1 cellular context compared by ENCODE assay signal in the genomic region with DNA sequence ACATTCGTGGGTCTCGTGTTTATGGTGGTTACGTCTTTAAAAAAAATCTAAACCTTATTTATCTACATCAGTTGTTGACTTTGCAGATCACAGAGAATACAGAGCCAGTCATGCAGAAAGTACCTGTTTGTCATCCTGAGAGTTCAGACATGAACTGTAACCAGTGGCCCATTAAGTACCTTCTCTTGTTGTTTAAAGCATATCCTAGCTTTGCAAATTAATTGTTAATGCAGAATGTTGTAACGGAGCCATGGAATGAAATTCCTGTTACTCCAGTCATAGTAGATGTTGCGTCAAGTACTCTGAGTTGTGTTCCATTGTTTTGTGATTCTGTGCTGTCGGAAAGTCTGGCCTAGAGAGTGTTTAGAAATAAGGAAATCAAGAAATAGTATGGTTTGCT.
TF ChIP-seq lines count a peak whose summit lies in the region.

No MANE protein-coding gene starts in this region.

TF ChIP-seq in WTC11, 78 proteins besides CTCF, POLR2A, EP300 and RAD21 (continued from another document):
- TF ChIP-seq, protein P1, sequence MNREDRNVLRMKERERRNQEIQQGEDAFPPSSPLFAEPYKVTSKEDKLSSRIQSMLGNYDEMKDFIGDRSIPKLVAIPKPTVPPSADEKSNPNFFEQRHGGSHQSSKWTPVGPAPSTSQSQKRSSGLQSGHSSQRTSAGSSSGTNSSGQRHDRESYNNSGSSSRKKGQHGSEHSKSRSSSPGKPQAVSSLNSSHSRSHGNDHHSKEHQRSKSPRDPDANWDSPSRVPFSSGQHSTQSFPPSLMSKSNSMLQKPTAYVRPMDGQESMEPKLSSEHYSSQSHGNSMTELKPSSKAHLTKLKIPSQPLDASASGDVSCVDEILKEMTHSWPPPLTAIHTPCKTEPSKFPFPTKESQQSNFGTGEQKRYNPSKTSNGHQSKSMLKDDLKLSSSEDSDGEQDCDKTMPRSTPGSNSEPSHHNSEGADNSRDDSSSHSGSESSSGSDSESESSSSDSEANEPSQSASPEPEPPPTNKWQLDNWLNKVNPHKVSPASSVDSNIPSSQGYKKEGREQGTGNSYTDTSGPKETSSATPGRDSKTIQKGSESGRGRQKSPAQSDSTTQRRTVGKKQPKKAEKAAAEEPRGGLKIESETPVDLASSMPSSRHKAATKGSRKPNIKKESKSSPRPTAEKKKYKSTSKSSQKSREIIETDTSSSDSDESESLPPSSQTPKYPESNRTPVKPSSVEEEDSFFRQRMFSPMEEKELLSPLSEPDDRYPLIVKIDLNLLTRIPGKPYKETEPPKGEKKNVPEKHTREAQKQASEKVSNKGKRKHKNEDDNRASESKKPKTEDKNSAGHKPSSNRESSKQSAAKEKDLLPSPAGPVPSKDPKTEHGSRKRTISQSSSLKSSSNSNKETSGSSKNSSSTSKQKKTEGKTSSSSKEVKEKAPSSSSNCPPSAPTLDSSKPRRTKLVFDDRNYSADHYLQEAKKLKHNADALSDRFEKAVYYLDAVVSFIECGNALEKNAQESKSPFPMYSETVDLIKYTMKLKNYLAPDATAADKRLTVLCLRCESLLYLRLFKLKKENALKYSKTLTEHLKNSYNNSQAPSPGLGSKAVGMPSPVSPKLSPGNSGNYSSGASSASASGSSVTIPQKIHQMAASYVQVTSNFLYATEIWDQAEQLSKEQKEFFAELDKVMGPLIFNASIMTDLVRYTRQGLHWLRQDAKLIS (CRISPR knock-in tag; IDR thresholded peaks at IDR 0.05; ENCODE audit: borderline replicate concordance): no peak
- TF ChIP-seq, protein P2, sequence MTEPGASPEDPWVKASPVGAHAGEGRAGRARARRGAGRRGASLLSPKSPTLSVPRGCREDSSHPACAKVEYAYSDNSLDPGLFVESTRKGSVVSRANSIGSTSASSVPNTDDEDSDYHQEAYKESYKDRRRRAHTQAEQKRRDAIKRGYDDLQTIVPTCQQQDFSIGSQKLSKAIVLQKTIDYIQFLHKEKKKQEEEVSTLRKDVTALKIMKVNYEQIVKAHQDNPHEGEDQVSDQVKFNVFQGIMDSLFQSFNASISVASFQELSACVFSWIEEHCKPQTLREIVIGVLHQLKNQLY (CRISPR knock-in tag; IDR thresholded peaks at IDR 0.05): no peak
- TF ChIP-seq PRDM15 (CRISPR knock-in tag; IDR thresholded peaks at IDR 0.05) (no peak), NFATC4 (CRISPR knock-in tag; IDR thresholded peaks at IDR 0.05) (no peak), ZNF317 (CRISPR knock-in tag; IDR thresholded peaks at IDR 0.05; ENCODE audit: borderline replicate concordance, low read depth) (no peak), RORB (CRISPR knock-in tag; IDR thresholded peaks at IDR 0.05) (no peak), NFYB (CRISPR knock-in tag; conservative IDR thresholded peaks at IDR 0.05; ENCODE audit: low read depth) (no peak)
